31 cellular contexts compared by ENCODE assay signal in the genomic region with DNA sequence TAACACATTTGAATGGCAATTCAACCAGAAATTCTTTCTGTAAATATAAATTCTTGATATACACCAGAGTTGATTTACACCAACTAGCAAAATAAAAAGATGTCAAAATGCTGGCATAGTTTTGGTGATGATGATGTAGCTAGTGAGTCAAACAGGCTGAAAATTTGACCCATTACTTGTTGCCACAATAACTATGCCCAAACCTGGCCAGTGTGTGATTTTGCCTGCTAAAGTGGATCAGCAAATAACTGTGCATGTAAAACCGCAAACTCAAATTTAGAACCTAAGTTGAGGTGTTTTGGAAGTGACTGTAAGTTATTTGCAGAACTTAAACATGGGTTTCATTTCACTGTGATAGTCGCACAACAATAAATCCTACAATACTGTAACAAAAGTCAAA.
"Had no signal": no experiment of that assay in that cellular context is flagged by ENCODE, and none has a peak within 500 bp of the region (broad histone marks: within the 10 kb centered on the region; RNA-seq: fewer than 3 reads in every experiment).

No MANE protein-coding gene starts in this region.

- H3K4me2 ChIP-seq: neural progenitor cell had no signal

- H3K9me3 ChIP-seq: heart right ventricle, left lung, lower lobe of right lung, right atrium auricular region, tibial artery, upper lobe of right lung had no signal

- H3K27ac ChIP-seq: brain microvascular endothelial cell, heart right ventricle, left lung, lower lobe of right lung, neural progenitor cell, right atrium auricular region, tibial artery, upper lobe of right lung had no signal

- DNase-seq: activated CD4-positive, alpha-beta memory T cell treated with anti-CD3 and anti-CD28 coated beads for 36 hours; activated CD4-positive, alpha-beta T cell treated with anti-CD3 and anti-CD28 coated beads, Interleukin-2, amount 10 ng/mL, durations not matched to agents 24 days and 14 days; activated CD4-positive, CD25-positive, alpha-beta regulatory T cell treated with anti-CD3 and anti-CD28 coated beads, Interleukin-2, amount 50 U/mL, for 72 hours; activated CD8-positive, alpha-beta memory T cell treated with anti-CD3 and anti-CD28 coated beads, Interleukin-2, amount 50 U/mL, for 4 hours; activated effector memory CD4-positive, alpha-beta T cell treated with anti-CD3 and anti-CD28 coated beads, Interleukin-2, amount 50 U/mL, for 16 hours; activated naive CD4-positive, alpha-beta T cell treated with anti-CD3 and anti-CD28 coated beads for 36 hours; activated naive CD8-positive, alpha-beta T cell treated with anti-CD3 and anti-CD28 coated beads for 36 hours; activated T-cell treated with anti-CD3 and anti-CD28 coated beads, Interleukin-2, amount 50 U/mL, for 1 hour; brain microvascular endothelial cell; cortex of kidney; effector memory CD8-positive, alpha-beta T cell; erythroblast; heart right ventricle; left lung; lower lobe of right lung; mesendoderm; natural killer cell; occipital lobe; stimulated activated CD4-positive, alpha-beta T cell treated with anti-CD3 and anti-CD28 coated beads, Interleukin-12 subunit alpha, Interleukin-12 subunit beta, amount 100 ng/mL, for 4 hours; stimulated activated CD4-positive, alpha-beta T cell treated with anti-CD3 and anti-CD28 coated beads, Interleukin-4, amount 100 ng/mL, for 1 hour; stimulated activated CD8-positive, alpha-beta memory T cell treated with anti-CD3 and anti-CD28 coated beads, Interleukin-4, amount 100 ng/mL, for 48 hours; stimulated activated naive CD8-positive, alpha-beta T cell treated with anti-CD3 and anti-CD28 coated beads, Interleukin-15, amount 100 ng/mL, for 72 hours; T-helper 17 cell; T1000; tibial artery; upper lobe of right lung had no signal

- H3K4me3 ChIP-seq: heart right ventricle, left lung, lower lobe of right lung, neural progenitor cell, right atrium auricular region, tibial artery, upper lobe of right lung had no signal

- H3K4me1 Mint-ChIP-seq: activated CD4-positive, alpha-beta T cell treated with anti-CD3 and anti-CD28 coated beads, Interleukin-2, amount 10 ng/mL, durations not matched to agents 24 days and 14 days; activated naive CD8-positive, alpha-beta T cell treated with anti-CD3 and anti-CD28 coated beads for 36 hours; natural killer cell; neural progenitor cell; stimulated activated memory B cell treated with anti-CD40 and anti-IgM and Interleukin-4, amounts not matched to agents 10 μg/mL and 1 μg/mL and 100 μg/mL, for 72 hours; stimulated activated naive CD8-positive, alpha-beta T cell treated with anti-CD3 and anti-CD28 coated beads, Interleukin-15, amount 100 ng/mL, for 72 hours; T-helper 17 cell had no signal

- H2AFZ ChIP-seq: neural progenitor cell had no signal

- H3K27me3 ChIP-seq: brain microvascular endothelial cell, left lung, neural progenitor cell, right atrium auricular region, tibial artery, upper lobe of right lung had no signal

- FAIRE-seq: astrocyte had no signal

- H3K9me3 Mint-ChIP-seq: activated CD4-positive, alpha-beta memory T cell treated with anti-CD3 and anti-CD28 coated beads for 36 hours; activated CD4-positive, alpha-beta T cell treated with anti-CD3 and anti-CD28 coated beads, Interleukin-2, amount 10 ng/mL, durations not matched to agents 24 days and 14 days; activated naive CD4-positive, alpha-beta T cell treated with anti-CD3 and anti-CD28 coated beads for 36 hours; activated naive CD8-positive, alpha-beta T cell treated with anti-CD3 and anti-CD28 coated beads for 36 hours; activated T-helper 1 cell treated with anti-CD3 and anti-CD28 coated beads, Interleukin-12 subunit alpha, Interleukin-12 subunit beta, Interleukin-2, Interleukin-4 antibody, amounts not matched to agents 30 ng/mL and 10 ng/mL and 1 ng/mL, durations not matched to agents 14 hours and 24 hours and 36 hours; natural killer cell; neural progenitor cell; stimulated activated naive CD8-positive, alpha-beta T cell treated with anti-CD3 and anti-CD28 coated beads, Interleukin-15, amount 100 ng/mL, for 72 hours had no signal

- H3K9ac ChIP-seq: neural progenitor cell had no signal

- H3K4me1 ChIP-seq: heart right ventricle, left lung, neural progenitor cell, right atrium auricular region, tibial artery had no signal

- ATAC-seq: effector memory CD8-positive, alpha-beta T cell; heart right ventricle; left lung; lower lobe of right lung; natural killer cell; stimulated activated memory B cell treated with anti-CD40 and anti-IgM and Interleukin-4, amounts not matched to agents 10 μg/mL and 1 μg/mL and 100 μg/mL, for 72 hours; stimulated activated naive CD8-positive, alpha-beta T cell treated with anti-CD3 and anti-CD28 coated beads, Interleukin-15, amount 100 ng/mL, for 72 hours; T-helper 17 cell; upper lobe of right lung had no signal

- H3K4me3 Mint-ChIP-seq: activated CD4-positive, alpha-beta memory T cell treated with anti-CD3 and anti-CD28 coated beads for 36 hours; activated CD4-positive, alpha-beta T cell treated with anti-CD3 and anti-CD28 coated beads, Interleukin-2, amount 10 ng/mL, durations not matched to agents 24 days and 14 days; activated naive CD4-positive, alpha-beta T cell treated with anti-CD3 and anti-CD28 coated beads for 36 hours; activated naive CD8-positive, alpha-beta T cell treated with anti-CD3 and anti-CD28 coated beads for 36 hours; activated T-helper 1 cell treated with anti-CD3 and anti-CD28 coated beads, Interleukin-12 subunit alpha, Interleukin-12 subunit beta, Interleukin-2, Interleukin-4 antibody, amounts not matched to agents 30 ng/mL and 10 ng/mL and 1 ng/mL, durations not matched to agents 14 hours and 24 hours and 36 hours; effector memory CD8-positive, alpha-beta T cell; natural killer cell; neural progenitor cell; stimulated activated memory B cell treated with anti-CD40 and anti-IgM and Interleukin-4, amounts not matched to agents 10 μg/mL and 1 μg/mL and 100 μg/mL, for 72 hours; stimulated activated naive CD8-positive, alpha-beta T cell treated with anti-CD3 and anti-CD28 coated beads, Interleukin-15, amount 100 ng/mL, for 72 hours; T-helper 17 cell had no signal

- H3K27ac Mint-ChIP-seq: activated CD4-positive, alpha-beta memory T cell treated with anti-CD3 and anti-CD28 coated beads for 36 hours; activated CD4-positive, alpha-beta T cell treated with anti-CD3 and anti-CD28 coated beads, Interleukin-2, amount 10 ng/mL, durations not matched to agents 24 days and 14 days; activated naive CD4-positive, alpha-beta T cell treated with anti-CD3 and anti-CD28 coated beads for 36 hours; activated naive CD8-positive, alpha-beta T cell treated with anti-CD3 and anti-CD28 coated beads for 36 hours; activated T-helper 1 cell treated with anti-CD3 and anti-CD28 coated beads, Interleukin-12 subunit alpha, Interleukin-12 subunit beta, Interleukin-2, Interleukin-4 antibody, amounts not matched to agents 30 ng/mL and 10 ng/mL and 1 ng/mL, durations not matched to agents 14 hours and 24 hours and 36 hours; effector memory CD8-positive, alpha-beta T cell; natural killer cell; neural progenitor cell; stimulated activated memory B cell treated with anti-CD40 and anti-IgM and Interleukin-4, amounts not matched to agents 10 μg/mL and 1 μg/mL and 100 μg/mL, for 72 hours; stimulated activated naive CD8-positive, alpha-beta T cell treated with anti-CD3 and anti-CD28 coated beads, Interleukin-15, amount 100 ng/mL, for 72 hours; T-helper 17 cell had no signal

- H3K36me3 ChIP-seq: brain microvascular endothelial cell, heart right ventricle, left lung, lower lobe of right lung, neural progenitor cell, right atrium auricular region, tibial artery, upper lobe of right lung had no signal

- H3K36me3 Mint-ChIP-seq: activated CD4-positive, alpha-beta memory T cell treated with anti-CD3 and anti-CD28 coated beads for 36 hours; activated naive CD8-positive, alpha-beta T cell treated with anti-CD3 and anti-CD28 coated beads for 36 hours; natural killer cell; neural progenitor cell; stimulated activated memory B cell treated with anti-CD40 and anti-IgM and Interleukin-4, amounts not matched to agents 10 μg/mL and 1 μg/mL and 100 μg/mL, for 72 hours had no signal
